In the genomic region with DNA sequence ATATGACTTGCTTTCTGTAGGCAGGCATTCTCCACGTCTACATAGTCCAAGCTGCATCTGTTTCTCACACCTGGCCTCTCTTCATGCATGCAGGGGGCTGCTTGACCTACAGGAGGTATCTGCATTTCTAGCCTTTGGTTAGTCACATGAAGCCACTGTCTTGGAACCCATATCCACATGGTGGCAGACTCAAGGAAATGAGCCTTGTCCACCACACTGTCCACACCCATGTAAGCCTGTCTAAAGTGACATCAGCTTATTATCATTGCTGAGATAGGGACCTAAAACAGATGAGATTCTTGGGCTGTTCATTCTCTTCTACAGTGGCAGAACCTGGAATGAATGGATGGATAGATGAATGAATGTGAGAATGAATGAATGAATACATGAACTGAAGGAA, we compare ENCODE assay signal across 16 cellular contexts.
DNase-seq lines count a peak whose midpoint lies in the region; ATAC-seq and TF ChIP-seq lines count a peak whose summit lies in the region.
"Had no signal": no experiment of that assay in that cellular context is flagged by ENCODE, and none has a peak within 500 bp of the region (broad histone marks: within the 10 kb centered on the region; RNA-seq: fewer than 3 reads in every experiment).

No MANE protein-coding gene starts in this region.

- intact Hi-C loops in PC-3 (cut with micrococcal nuclease): loop anchor here (2.0 to 5.0 kb wide), 2 partner anchors 47 to 65 kb away; no protein-coding TSS in a partner anchor
- intact Hi-C loops in thyroid gland (cut with DNase I): no loop called here

- H3F3A ChIP-seq in SK-N-SH (replicated peaks; ENCODE audit: insufficient read depth) (peaks cover 55% of the 10 kb centered on the region), PC-3 (ENCODE audit: low read length, unreplicated experiment) (no peaks in the 10 kb centered on the region)

- H3K9me2 ChIP-seq in SK-N-SH (no peaks in the 10 kb centered on the region), PC-3 (replicated peaks; ENCODE audit: low read length) (no peaks in the 10 kb centered on the region)

- WGBS in SK-N-SH (ENCODE audit: low lambda C conversion rate): 96% methylated on average over 1 of the region's 1 CpG
- 76 to 91% methylated on average over 1 of the region's 1 CpG for WGBS in thyroid gland, 2 donors

- peak overlapping the region in 1 of 2 experiments; percentile 88; a peak in 2 of 4 replicates for H3K27ac ChIP-seq in SK-N-SH (ENCODE audit: low read depth in 2 of 2, low read length in 1 of 2)
- peak overlapping the region; percentile 72 for H3K27ac ChIP-seq in PC-3 (ENCODE audit: low read length)
- H3K27ac ChIP-seq in brain microvascular endothelial cell: peak overlapping the region; percentile 89
- H3K27ac ChIP-seq in thyroid gland: no peak overlapping the region
- H3K27ac ChIP-seq: 22Rv1, gastrocnemius medialis, sigmoid colon had no signal

- H3K36me3 Mint-ChIP-seq in nephron (ENCODE audit: low read depth): no peaks in the 10 kb centered on the region

- CTCF ChIA-PET in SK-N-SH (lab: Yijun Ruan, JAX) (interaction anchor here (1.0 kb wide), 1 partner anchor 9 kb away, joined by 4 read pairs; no protein-coding TSS in a partner anchor), PC-3 (lab: Charles Lee) (no interaction called here)

- H3K4me3 ChIP-seq in SK-N-SH (ENCODE audit: low read depth in 2 of 2, low read length in 1 of 2): no peak overlapping the region
- no peak overlapping the region for H3K4me3 ChIP-seq in PC-3 (ENCODE audit: low read length)
- no peak overlapping the region for H3K4me3 ChIP-seq in brain microvascular endothelial cell (ENCODE audit: low read depth, low read length)
- no peak overlapping the region for H3K4me3 ChIP-seq in thyroid gland (replicated peaks in 1 of 3)
- H3K4me3 ChIP-seq: dorsolateral prefrontal cortex, gastrocnemius medialis, sigmoid colon had no signal

- no peak overlapping the region for H3K4me3 Mint-ChIP-seq in nephron
- H3K4me3 Mint-ChIP-seq: nephron progenitor cell had no signal

- TF ChIP-seq CTCF in SK-N-SH (IDR thresholded peaks at IDR 0.05): peak; percentile 12; the same call in 1 of the 2 replicates
- no peak for TF ChIP-seq CTCF in PC-3 (conservative IDR thresholded peaks at IDR 0.05; ENCODE audit: low read depth, low read length)
- TF ChIP-seq CTCF in brain microvascular endothelial cell (IDR thresholded peaks at IDR 0.05; ENCODE audit: low read depth, low read length, missing control alignments): no peak
- TF ChIP-seq CTCF in nephron (IDR thresholded peaks at IDR 0.05; ENCODE audit: unreplicated experiment in 3 of 3): no peak
- no peak for TF ChIP-seq CTCF in thyroid gland (IDR thresholded peaks at IDR 0.05)

- TF ChIP-seq POLR2A in thyroid gland (IDR thresholded peaks at IDR 0.05): no peak

- H3K27me3 ChIP-seq in SK-N-SH (ENCODE audit: insufficient read depth): no peaks in the 10 kb centered on the region
- H3K27me3 ChIP-seq in PC-3 (ENCODE audit: low read length): no peaks in the 10 kb centered on the region
- no peaks in the 10 kb centered on the region for H3K27me3 ChIP-seq in brain microvascular endothelial cell (replicated peaks)
- H3K27me3 ChIP-seq in thyroid gland: no peaks in the 10 kb centered on the region
- H3K27me3 ChIP-seq: dorsolateral prefrontal cortex, gastrocnemius medialis, sigmoid colon had no signal

- H3K36me3 ChIP-seq in SK-N-SH (replicated peaks in 1 of 2; ENCODE audit: control insufficient read depth in 1 of 2, insufficient read depth in 2 of 2, low read length in 1 of 2) (peaks cover 6 to 55% of the 10 kb centered on the region in 2 experiments), PC-3 (ENCODE audit: low read depth, low read length) (no peaks in the 10 kb centered on the region; the same call in 1 of the 2 replicates), brain microvascular endothelial cell (replicated peaks) (peaks cover 13% of the 10 kb centered on the region), thyroid gland (no peaks in the 10 kb centered on the region)
- H3K36me3 ChIP-seq: gastrocnemius medialis, sigmoid colon had no signal

- no peak for TF ChIP-seq RAD21 in SK-N-SH (IDR thresholded peaks at IDR 0.05; ENCODE audit: low read length)

- H3K9me3 Mint-ChIP-seq in nephron: no peaks in the 10 kb centered on the region
- H3K9me3 Mint-ChIP-seq: nephron progenitor cell had no signal

- TF ChIP-seq EP300 in SK-N-SH (IDR thresholded peaks at IDR 0.05; ENCODE audit: borderline replicate concordance in 1 of 2, low read depth in 1 of 2, low read length in 1 of 2): no peak

- H3K27ac Mint-ChIP-seq in nephron: peak overlapping the region in 2 of 3 experiments; percentile 10 to 69
- H3K27ac Mint-ChIP-seq: nephron progenitor cell had no signal

- H3K79me2 ChIP-seq in SK-N-SH (ENCODE audit: insufficient read depth) (no peaks in the 10 kb centered on the region), PC-3 (ENCODE audit: low read length) (no peaks in the 10 kb centered on the region)

- no TSS peak for BruUV-seq in PC-3 (replicated peaks; lab: Mats Ljungman, UMichigan)

- H3K4me2 ChIP-seq in SK-N-SH: peak overlapping the region; percentile 42; the same call in 1 of the 2 replicates
- peak overlapping the region; percentile 47 for H3K4me2 ChIP-seq in PC-3 (ENCODE audit: low read length)

- H3K9me3 ChIP-seq in SK-N-SH (no peaks in the 10 kb centered on the region), PC-3 (ENCODE audit: low read length) (no peaks in the 10 kb centered on the region), thyroid gland (no peaks in the 10 kb centered on the region)
- H3K9me3 ChIP-seq: gastrocnemius medialis, sigmoid colon had no signal

- H3K9ac ChIP-seq in SK-N-SH (peak overlapping the region; percentile 24; the same call in 1 of the 2 replicates), PC-3 (ENCODE audit: low read length) (no peak overlapping the region)

- POLR2A ChIA-PET in SK-N-SH (lab: Yijun Ruan, JAX) (no interaction called here), PC-3 (lab: Charles Lee; ENCODE audit: unreplicated experiment) (no interaction called here)

- H4K20me1 ChIP-seq in SK-N-SH (ENCODE audit: insufficient read depth) (no peaks in the 10 kb centered on the region), PC-3 (ENCODE audit: low read length) (no peaks in the 10 kb centered on the region)

- H3K4me1 ChIP-seq in SK-N-SH (ENCODE audit: control insufficient read depth in 1 of 2, insufficient read depth in 2 of 2, low read depth in 1 of 2, low read length in 1 of 2) (peaks cover 8 to 39% of the 10 kb centered on the region in 2 experiments), PC-3 (ENCODE audit: insufficient read depth, low read length) (peaks cover 49% of the 10 kb centered on the region), thyroid gland (no peaks in the 10 kb centered on the region)
- H3K4me1 ChIP-seq: gastrocnemius medialis, sigmoid colon had no signal

- ATAC-seq in SK-N-SH treated with all-trans-retinoic acid at 6 μM for 48 hours (no peak), PC-3 (no peak)
- ATAC-seq: gastrocnemius medialis had no signal

- H2AFZ ChIP-seq in SK-N-SH (ENCODE audit: low read depth) (no peak overlapping the region; the same call in 1 of the 2 replicates), PC-3 (ENCODE audit: low read length) (no peak overlapping the region)

- DNase-seq in SK-N-SH (no peak), PC-3 (no peak), brain microvascular endothelial cell (no peak), NOMO-1 treated with DMSO at 0.1 percent for 48 hours (lab: John Stamatoyannopoulos, UW; ENCODE audit: unreplicated experiment) (no peak), thyroid gland (no peak), foreskin melanocyte (no peak)
- DNase-seq: dorsolateral prefrontal cortex, gastrocnemius medialis, NCI-H1436 treated with DMSO at 0.1 percent for 48 hours, NCI-H526 treated with DMSO at 0.1 percent for 48 hours, nephron progenitor cell, Right ventricle myocardium superior, sigmoid colon had no signal

- H3K27me3 Mint-ChIP-seq in nephron (ENCODE audit: low read depth): no peaks in the 10 kb centered on the region

- in situ Hi-C loops in brain microvascular endothelial cell (cut with HindIII; ENCODE audit: low pct_ligation_motif_present, low sequenced_read_pairs): no loop called here

- H3K4me1 Mint-ChIP-seq in nephron: peaks cover 12% of the 10 kb centered on the region
- H3K4me1 Mint-ChIP-seq: nephron progenitor cell had no signal

TF ChIP-seq in SK-N-SH, 30 proteins besides CTCF, POLR2A, EP300 and RAD21:
- no peak for TF ChIP-seq RXRA (IDR thresholded peaks at IDR 0.05; ENCODE audit: borderline replicate concordance, low read depth)
- TF ChIP-seq MXI1 (IDR thresholded peaks at IDR 0.05; ENCODE audit: low read depth, low read length): no peak
- no peak for TF ChIP-seq FOXJ3 (CRISPR knock-in tag; IDR thresholded peaks at IDR 0.05)
- TF ChIP-seq ELF1 (IDR thresholded peaks at IDR 0.05): no peak
- no peak for TF ChIP-seq POLR2AphosphoS5 (IDR thresholded peaks at IDR 0.05; ENCODE audit: low read depth, low read length)
- no peak for TF ChIP-seq JUND (IDR thresholded peaks at IDR 0.05)
- TF ChIP-seq RFX5 (IDR thresholded peaks at IDR 0.05; ENCODE audit: low read length): no peak

TF ChIP-seq in SK-N-SH treated with all-trans-retinoic acid at 6 μM for 48 hours, 23 proteins besides CTCF, POLR2A, EP300 and RAD21 (continues in another document):
- TF ChIP-seq TOX (CRISPR knock-in tag; IDR thresholded peaks at IDR 0.05; ENCODE audit: borderline replicate concordance) (no peak), ZC3H10 (CRISPR knock-in tag; IDR thresholded peaks at IDR 0.05) (no peak), ARNTL (CRISPR knock-in tag; IDR thresholded peaks at IDR 0.05; ENCODE audit: borderline replicate concordance, low read depth) (no peak), ZNF8 (CRISPR knock-in tag; IDR thresholded peaks at IDR 0.05) (no peak), OSR1 (CRISPR knock-in tag; IDR thresholded peaks at IDR 0.05) (no peak), RARB (CRISPR knock-in tag; IDR thresholded peaks at IDR 0.05) (no peak), ZNF565 (CRISPR knock-in tag; conservative IDR thresholded peaks at IDR 0.05; ENCODE audit: low read depth) (no peak), SNAI2 (CRISPR knock-in tag; IDR thresholded peaks at IDR 0.05) (no peak), TCF4 (CRISPR knock-in tag; IDR thresholded peaks at IDR 0.05; ENCODE audit: borderline replicate concordance) (no peak), ZNF70 (CRISPR knock-in tag; IDR thresholded peaks at IDR 0.05) (no peak), CSDC2 (CRISPR knock-in tag; IDR thresholded peaks at IDR 0.05) (no peak), ESRRG (CRISPR knock-in tag; IDR thresholded peaks at IDR 0.05) (no peak), ZFP30 (CRISPR knock-in tag; IDR thresholded peaks at IDR 0.05) (no peak)
- TF ChIP-seq, protein P1, sequence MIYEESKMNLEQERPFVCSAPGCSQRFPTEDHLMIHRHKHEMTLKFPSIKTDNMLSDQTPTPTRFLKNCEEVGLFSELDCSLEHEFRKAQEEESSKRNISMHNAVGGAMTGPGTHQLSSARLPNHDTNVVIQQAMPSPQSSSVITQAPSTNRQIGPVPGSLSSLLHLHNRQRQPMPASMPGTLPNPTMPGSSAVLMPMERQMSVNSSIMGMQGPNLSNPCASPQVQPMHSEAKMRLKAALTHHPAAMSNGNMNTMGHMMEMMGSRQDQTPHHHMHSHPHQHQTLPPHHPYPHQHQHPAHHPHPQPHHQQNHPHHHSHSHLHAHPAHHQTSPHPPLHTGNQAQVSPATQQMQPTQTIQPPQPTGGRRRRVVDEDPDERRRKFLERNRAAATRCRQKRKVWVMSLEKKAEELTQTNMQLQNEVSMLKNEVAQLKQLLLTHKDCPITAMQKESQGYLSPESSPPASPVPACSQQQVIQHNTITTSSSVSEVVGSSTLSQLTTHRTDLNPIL (CRISPR knock-in tag; IDR thresholded peaks at IDR 0.05; ENCODE audit: low read depth): no peak

Comparison
In these comparisons a context has a peak if more than half of its experiments do, and no peak if none do; other contexts are left out.
1. H3K27ac ChIP-seq: peak in PC-3 (single experiment) and brain microvascular endothelial cell (single experiment); none in thyroid gland (0 of 3).